ENCODE assay signal across 8 cellular contexts in the genomic region with DNA sequence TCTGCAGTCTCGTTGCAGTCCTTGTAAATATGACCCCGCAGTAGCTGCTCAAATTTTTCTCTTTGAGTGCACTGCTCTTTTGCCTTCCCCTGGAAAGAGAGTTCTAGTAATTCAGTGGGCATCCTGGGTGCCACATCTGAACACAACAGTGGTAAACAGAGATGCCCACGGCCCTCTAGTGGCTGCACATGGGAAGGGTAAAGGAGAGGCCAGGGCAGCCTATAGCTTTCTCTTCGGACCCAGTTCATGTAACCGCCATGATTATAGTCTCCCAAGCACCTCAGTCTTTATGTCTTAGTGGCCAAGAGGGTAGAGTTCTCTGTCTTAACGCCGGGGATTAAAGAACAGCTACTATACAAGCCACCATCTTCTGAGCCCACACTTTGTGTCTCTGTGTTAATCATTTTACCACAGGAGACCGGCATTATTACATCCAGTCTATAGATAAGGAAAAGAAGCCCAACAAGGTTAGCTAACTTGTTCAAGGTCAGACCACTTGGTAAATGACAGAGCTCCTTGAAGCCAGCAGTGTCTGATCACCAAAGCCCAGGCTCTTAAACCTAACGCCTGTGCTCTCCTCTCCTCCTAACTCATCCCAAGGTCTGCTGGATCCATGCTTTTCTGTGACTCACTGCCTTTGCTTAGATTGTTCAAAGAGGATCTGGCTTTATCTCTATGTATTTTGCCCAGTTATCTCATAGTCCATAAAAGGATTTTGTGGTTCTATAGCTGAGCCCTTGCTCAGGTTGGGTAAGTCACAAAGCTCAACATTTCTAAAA.
DNase-seq lines count a peak whose midpoint lies in the region; ATAC-seq and TF ChIP-seq lines count a peak whose summit lies in the region.

No MANE protein-coding gene starts in this region.

- TF ChIP-seq CTCF in GM13977 (IDR thresholded peaks at IDR 0.05; ENCODE audit: extremely low read depth, insufficient read depth, missing control alignments): peak; percentile 82
- TF ChIP-seq CTCF in foreskin keratinocyte (conservative IDR thresholded peaks at IDR 0.05): peak; percentile 70
- TF ChIP-seq CTCF in spleen (IDR thresholded peaks at IDR 0.05 in 8 of 11, conservative IDR thresholded peaks at IDR 0.05 in 3 of 11): peak in 6 of 11 experiments; percentile 25 to 53 (median 39)

- intact Hi-C loops in spleen (cut with DNase I; ENCODE audit: low total_unique reads): no loop called here

- H3K4me1 ChIP-seq in foreskin keratinocyte (peaks cover 15% of the 10 kb centered on the region), spleen (no peaks in the 10 kb centered on the region)

- DNase-seq in A172 (ENCODE audit: low spot score) (peak; percentile 6), GM13977 (ENCODE audit: low spot score) (peak; percentile 61), NCI-H2171 treated with DMSO at 0.1 percent for 48 hours (lab: John Stamatoyannopoulos, UW) (peak; percentile 37), foreskin keratinocyte (no peak), spleen (no peak), SKM-1 (lab: John Stamatoyannopoulos, UW; ENCODE audit: unreplicated experiment) (no peak)
- DNase-seq in activated CD8-positive, alpha-beta memory T cell treated with anti-CD3 and anti-CD28 coated beads, Interleukin-2, amount 50 U/mL, for 48 hours: peak; percentile 64

- H3K9me3 ChIP-seq in spleen: peaks cover 0 to 10% (median 2%) of the 10 kb centered on the region in 8 donors

- WGBS in spleen, 5 donors: 60 to 71% (median 68%) methylated on average over 9 of the region's 9 CpGs

- in situ Hi-C loops in GM13977 (cut with MboI; ENCODE audit: low pct_unique_long_range_greater_than_20kb, low sequenced_read_pairs, unreplicated experiment): no loop called here

- ATAC-seq in HG02884 (IDR thresholded peaks at IDR 0.05; ENCODE audit: unreplicated experiment) (peak; percentile 94), foreskin keratinocyte (peak; percentile 78)

- peaks cover 0 to 11% (median 0%) of the 10 kb centered on the region in 6 donors for H3K36me3 ChIP-seq in spleen

- TF ChIP-seq POLR2A in spleen (IDR thresholded peaks at IDR 0.05): no peak

- no peaks in the 10 kb centered on the region for H3K27me3 ChIP-seq in foreskin keratinocyte
- no peaks in the 10 kb centered on the region for H3K27me3 ChIP-seq in spleen (replicated peaks in 1 of 7)

- no peak overlapping the region for H3K27ac ChIP-seq in foreskin keratinocyte
- H3K27ac ChIP-seq in spleen: no peak overlapping the region

- no peak overlapping the region for H3K4me3 ChIP-seq in spleen

Comparison
In these comparisons a context has a peak if more than half of its experiments do, and no peak if none do; other contexts are left out.
1. DNase-seq: peak in A172 (single experiment), GM13977 (single experiment), NCI-H2171 treated with DMSO at 0.1 percent for 48 hours (single experiment) and activated CD8-positive, alpha-beta memory T cell treated with anti-CD3 and anti-CD28 coated beads, Interleukin-2, amount 50 U/mL, for 48 hours (single experiment); none in foreskin keratinocyte (0 of 2), spleen (single experiment) and SKM-1 (single experiment).
2. Peak in every context shown above with its lines, with median percentiles within 50 percentile points of each other: CTCF ChIP-seq.